ENCODE assay signal across 21 cellular contexts in genomic region chr10:55746002-55746401, GRCh38.
"Had no signal": no experiment of that assay in that cellular context is flagged by ENCODE, and none has a peak within 500 bp of the region (broad histone marks: within the 10 kb centered on the region; RNA-seq: fewer than 3 reads in every experiment).

No MANE protein-coding gene starts in this region.

- ATAC-seq: natural killer cell; stimulated activated naive B cell treated with anti-CD40 and anti-IgM and Interleukin-4, amounts not matched to agents 10 μg/mL and 1 μg/mL and 100 μg/mL, for 72 hours had no signal

- H3K9me3 ChIP-seq: adrenal gland, ascending aorta, sigmoid colon, testis, uterus had no signal

- H3K4me1 ChIP-seq: adrenal gland, ascending aorta, sigmoid colon, testis, uterus had no signal

- H3K4me2 ChIP-seq: smooth muscle cell had no signal

- FAIRE-seq: TTC549 had no signal

- H3K27ac ChIP-seq: adrenal gland, ascending aorta, brain microvascular endothelial cell, sigmoid colon, testis, uterus, WERI-Rb-1 had no signal

- DNase-seq: activated CD4-positive, alpha-beta T cell treated with anti-CD3 and anti-CD28 coated beads, Interleukin-2, amount 50 U/mL, for 1 hour; activated CD4-positive, CD25-positive, alpha-beta regulatory T cell treated with anti-CD3 and anti-CD28 coated beads, Interleukin-2, amount 50 U/mL, for 72 hours; activated naive CD4-positive, alpha-beta T cell; activated T-cell treated with anti-CD3 and anti-CD28 coated beads, Interleukin-2, amount 50 U/mL, for 1 hour; adrenal gland; brain microvascular endothelial cell; caudate nucleus; effector memory CD4-positive, alpha-beta T cell; foreskin melanocyte; midbrain; natural killer cell; sigmoid colon; stimulated activated CD4-positive, alpha-beta T cell treated with anti-CD3 and anti-CD28 coated beads, Interleukin-15, amount 100 ng/mL, for 24 hours; stimulated activated naive B cell treated with anti-CD40 and anti-IgM and Interleukin-4, amounts not matched to agents 10 μg/mL and 1 μg/mL and 100 μg/mL, for 72 hours; testis; trophoblast cell; uterus; WERI-Rb-1 had no signal

- H3K4me3 ChIP-seq: adrenal gland, ascending aorta, sigmoid colon, smooth muscle cell, testis, uterus had no signal

- H3K27me3 ChIP-seq: adrenal gland, ascending aorta, brain microvascular endothelial cell, sigmoid colon, testis, uterus had no signal

- H3K36me3 ChIP-seq: adrenal gland, ascending aorta, brain microvascular endothelial cell, sigmoid colon, uterus, WERI-Rb-1 had no signal
